Comparison of ENCODE assay signal across 16 cellular contexts in genomic region chr18:28794459-28795245, GRCh38.
DNase-seq lines count a peak whose midpoint lies in the region; ATAC-seq and TF ChIP-seq lines count a peak whose summit lies in the region.
"Had no signal": no experiment of that assay in that cellular context is flagged by ENCODE, and none has a peak within 500 bp of the region (broad histone marks: within the 10 kb centered on the region; RNA-seq: fewer than 3 reads in every experiment).

No MANE protein-coding gene starts in this region.

- H2AK5ac ChIP-seq in IMR-90 (ENCODE audit: low read depth, low read length), result no peak overlapping the region

- POLR2A ChIA-PET in IMR-90 (lab: Charles Lee; ENCODE audit: unreplicated experiment), result no interaction called here

- TF ChIP-seq POLR2A in IMR-90 (IDR thresholded peaks at IDR 0.05; ENCODE audit: low read depth, low read length), result no peak

- H2BK15ac ChIP-seq in IMR-90 (ENCODE audit: low read depth, low read length), result no peak overlapping the region

- H3K23ac ChIP-seq in IMR-90 (ENCODE audit: low read depth, low read length), result no peak overlapping the region

- DNase-seq in AG09309 (ENCODE audit: low read depth), result peak; percentile 25
- DNase-seq in IMR-90, result peak; percentile 55
- DNase-seq in mammary epithelial cell, result peak; percentile 89
- peak; percentile 9 for DNase-seq in kidney glomerular epithelial cell (lab: John Stamatoyannopoulos, UW)
- no peak for DNase-seq in DMS153 (lab: John Stamatoyannopoulos, UW)
- no peak for DNase-seq in T1000 (lab: John Stamatoyannopoulos, UW)
- DNase-seq in OCI-M2 (lab: John Stamatoyannopoulos, UW; ENCODE audit: unreplicated experiment), result no peak
- DNase-seq: activated T-cell treated with anti-CD3 and anti-CD28 coated beads for 4 hours; DMS 273 treated with DMSO at 0.1 percent for 48 hours; effector memory CD8-positive, alpha-beta T cell; MM.1S; NCI-H2171; pancreas; stimulated activated CD4-positive, alpha-beta T cell treated with anti-CD3 and anti-CD28 coated beads, Interleukin-2, amount 100 ng/mL, for 24 hours had no signal

- dilution Hi-C loops in IMR-90 (cut with HindIII; ENCODE audit: low sequenced_read_pairs, unreplicated experiment), result no loop called here
- dilution Hi-C loops in mammary epithelial cell (cut with HindIII; ENCODE audit: low sequenced_read_pairs), result no loop called here

- no peak overlapping the region for H4K8ac ChIP-seq in IMR-90 (ENCODE audit: low read depth in 2 of 2, low read length in 2 of 2)

- H3K9me1 ChIP-seq in IMR-90 (ENCODE audit: insufficient read depth, low read length), result no peaks in the 10 kb centered on the region

- no peak overlapping the region for H3K18ac ChIP-seq in IMR-90 (ENCODE audit: low read depth, low read length)

- no peak overlapping the region for H3K9ac ChIP-seq in IMR-90 (ENCODE audit: low read depth, low read length)
- H3K9ac ChIP-seq in mammary epithelial cell (ENCODE audit: insufficient read depth, low read length), result peak overlapping the region; percentile 48

- H3K4me1 ChIP-seq in IMR-90 (ENCODE audit: control insufficient read depth, insufficient read depth, low read length), result peaks cover 2% of the 10 kb centered on the region; the same call in 1 of the 2 replicates
- peaks cover 38% of the 10 kb centered on the region for H3K4me1 ChIP-seq in mammary epithelial cell (ENCODE audit: insufficient read depth, low read length)
- H3K4me1 ChIP-seq: pancreas had no signal

- no peak overlapping the region for H2BK20ac ChIP-seq in IMR-90 (ENCODE audit: low read depth, low read length)

- H2BK5ac ChIP-seq in IMR-90 (ENCODE audit: low read depth, low read length, poor library complexity, severe bottlenecking), result no peak overlapping the region

- no peak overlapping the region for H3K56ac ChIP-seq in IMR-90 (ENCODE audit: extremely low read depth, insufficient read depth, low read length)

- H2AFZ ChIP-seq in IMR-90 (replicated peaks; ENCODE audit: low read length, poor library complexity) (no peak overlapping the region), mammary epithelial cell (ENCODE audit: low read depth, low read length) (peak overlapping the region; percentile 6)

- CTCF ChIA-PET in IMR-90 (lab: Yijun Ruan, JAX) (no interaction called here), mammary epithelial cell (lab: Charles Lee; ENCODE audit: low non-redundant PET) (no interaction called here)

- ATAC-seq in IMR-90 (ENCODE audit: low read depth), result no peak
- ATAC-seq in GM18502 (IDR thresholded peaks at IDR 0.05; ENCODE audit: poor library complexity, unreplicated experiment), result no peak
- ATAC-seq: activated CD4-positive, CD25-positive, alpha-beta regulatory T cell treated with anti-CD3 and anti-CD28 coated beads, Interleukin-2, amount 50 U/mL, for 24 hours; effector memory CD8-positive, alpha-beta T cell had no signal

- H4K5ac ChIP-seq in IMR-90 (ENCODE audit: low read depth, low read length), result no peak overlapping the region

- TF ChIP-seq CTCF in AG09309 (IDR thresholded peaks at IDR 0.05; ENCODE audit: control insufficient read depth, insufficient read depth, low read depth, low read length, missing control alignments) (no peak), IMR-90 (conservative IDR thresholded peaks at IDR 0.05; ENCODE audit: low read depth, low read length) (no peak), mammary epithelial cell (conservative IDR thresholded peaks at IDR 0.05 in 1 of 2, IDR thresholded peaks at IDR 0.05 in 1 of 2; ENCODE audit: extremely low read depth in 1 of 2, insufficient read depth in 1 of 2, low read depth in 1 of 2, low read length in 2 of 2) (no peak)

- no peak for TF ChIP-seq RAD21 in IMR-90 (IDR thresholded peaks at IDR 0.05; ENCODE audit: low read length)

- H3K4me3 ChIP-seq in AG09309 (ENCODE audit: control insufficient read depth, low read depth, low read length) (no peak overlapping the region), IMR-90 (ENCODE audit: insufficient read depth, low read depth, low read length) (no peak overlapping the region), mammary epithelial cell (replicated peaks in 1 of 3; ENCODE audit: insufficient read depth in 1 of 3, low read depth in 2 of 3, low read length in 3 of 3) (no peak overlapping the region)
- H3K4me3 ChIP-seq: pancreas had no signal

- H2BK120ac ChIP-seq in IMR-90 (ENCODE audit: low read depth, low read length), result no peak overlapping the region

- H4K20me1 ChIP-seq in IMR-90 (ENCODE audit: insufficient read depth, low read length) (no peaks in the 10 kb centered on the region), mammary epithelial cell (ENCODE audit: insufficient read depth, low read length) (no peaks in the 10 kb centered on the region)

- no peak overlapping the region for H2AK9ac ChIP-seq in IMR-90 (replicated peaks; ENCODE audit: low read depth, low read length, poor library complexity)

- no peak overlapping the region for H3K14ac ChIP-seq in IMR-90 (replicated peaks; ENCODE audit: low read depth, low read length)

- H3K79me1 ChIP-seq in IMR-90 (ENCODE audit: low read depth in 1 of 2, low read length in 2 of 2), result no peaks in the 10 kb centered on the region

- H4K91ac ChIP-seq in IMR-90 (ENCODE audit: insufficient read depth, low read depth, low read length), result no peak overlapping the region

- intact Hi-C loops in IMR-90 (cut with micrococcal nuclease), result no loop called here
- intact Hi-C loops in mammary epithelial cell (cut with micrococcal nuclease), result no loop called here

- no peaks in the 10 kb centered on the region for H3K27me3 ChIP-seq in IMR-90 (ENCODE audit: control insufficient read depth, insufficient read depth, low read length)
- no peaks in the 10 kb centered on the region for H3K27me3 ChIP-seq in mammary epithelial cell (ENCODE audit: insufficient read depth, low read length)
- H3K27me3 ChIP-seq: pancreas had no signal

- H3K36me3 ChIP-seq in IMR-90 (ENCODE audit: control insufficient read depth, insufficient read depth, low read length), result no peaks in the 10 kb centered on the region
- H3K36me3 ChIP-seq in mammary epithelial cell (ENCODE audit: insufficient read depth, low read length), result no peaks in the 10 kb centered on the region
- H3K36me3 ChIP-seq: pancreas had no signal

- no peaks in the 10 kb centered on the region for H3K79me2 ChIP-seq in mammary epithelial cell (ENCODE audit: insufficient read depth, low read length)

- WGBS in IMR-90 (ENCODE audit: extremely low coverage in 2 of 2, insufficient read length in 1 of 2), 2 experiments, result 20% methylated on average over 1 of the region's 5 CpGs; no CpG with 5 or more reads in 1 of the 2 experiments
- WGBS in mammary epithelial cell (ENCODE audit: low coverage, missing lambda C conversion rate), result 4% methylated on average over 5 of the region's 5 CpGs

- H3K4me2 ChIP-seq in IMR-90 (ENCODE audit: low read depth, low read length) (no peak overlapping the region; the same call in 1 of the 2 replicates), mammary epithelial cell (ENCODE audit: insufficient read depth, low read depth, low read length) (peak overlapping the region; percentile 75)

- BruUV-seq in IMR-90 (replicated peaks; lab: Mats Ljungman, UMichigan), result no TSS peak
- BruUV-seq in mammary epithelial cell (replicated peaks; lab: Mats Ljungman, UMichigan), result no TSS peak

- H3K27ac ChIP-seq in IMR-90 (ENCODE audit: insufficient read depth, low read length) (no peak overlapping the region), mammary epithelial cell (ENCODE audit: insufficient read depth, low read depth, low read length) (peak overlapping the region; percentile 78)
- H3K27ac ChIP-seq: pancreas had no signal

- in situ Hi-C loops in IMR-90 (cut with MboI; ENCODE audit: low sequenced_read_pairs), result no loop called here
- in situ Hi-C loops in mammary epithelial cell (cut with MboI; ENCODE audit: low sequenced_read_pairs in 2 of 2), result no loop called here

- H3K4ac ChIP-seq in IMR-90 (ENCODE audit: low read depth, low read length), result no peak overlapping the region

- H3K9me3 ChIP-seq in IMR-90 (ENCODE audit: control insufficient read depth, insufficient read depth, low read length), result no peaks in the 10 kb centered on the region
- no peaks in the 10 kb centered on the region for H3K9me3 ChIP-seq in mammary epithelial cell (replicated peaks; ENCODE audit: insufficient read depth, low read length)
- H3K9me3 ChIP-seq: pancreas had no signal

TF ChIP-seq in IMR-90, 13 proteins besides CTCF, POLR2A, EP300 and RAD21:
- TF ChIP-seq RCOR1 (IDR thresholded peaks at IDR 0.05; ENCODE audit: insufficient replicate concordance, low read length), result no peak
- no peak for TF ChIP-seq MAFK (IDR thresholded peaks at IDR 0.05; ENCODE audit: low read depth, low read length)
- TF ChIP-seq SMC3 (IDR thresholded peaks at IDR 0.05; ENCODE audit: low read depth, low read length), result no peak
- no peak for TF ChIP-seq CEBPB (IDR thresholded peaks at IDR 0.05; ENCODE audit: low read depth, low read length)

Comparison
In these comparisons a context has a peak if more than half of its experiments do, and no peak if none do; other contexts are left out.
1. DNase-seq: peak in AG09309 (single experiment), IMR-90 (single experiment), mammary epithelial cell (single experiment) and kidney glomerular epithelial cell (single experiment); none in DMS153 (single experiment), T1000 (single experiment) and OCI-M2 (single experiment).